21 cellular contexts compared by ENCODE assay signal in genomic region chr20:13515796-13516533, GRCh38.
DNase-seq lines count a peak whose midpoint lies in the region; ATAC-seq, FAIRE-seq and TF ChIP-seq lines count a peak whose summit lies in the region.
"Had no signal": no experiment of that assay in that cellular context is flagged by ENCODE, and none has a peak within 500 bp of the region (broad histone marks: within the 10 kb centered on the region; RNA-seq: fewer than 3 reads in every experiment).

No MANE protein-coding gene starts in this region.

- WGBS in GM23248 (ENCODE audit: low coverage in 1 of 2, low lambda C conversion rate in 2 of 2, missing lambda C conversion rate in 2 of 2), 2 experiments, result 13 to 16% methylated on average over 5 of the region's 5 CpGs
- WGBS in esophagus squamous epithelium, 2 donors, result 69 to 79% methylated on average over 5 of the region's 5 CpGs
- 90 to 93% (median 90%) methylated on average over 5 of the region's 5 CpGs for WGBS in small intestine, 3 donors

- DNase-seq in AG08395 (ENCODE audit: low spot score) (peak; percentile 18), GM23248 (peak; percentile 35), mesothelial cell of epicardium (ENCODE audit: low spot score in 2 of 2, unreplicated experiment in 2 of 2) (no peak), progenitor cell of endocrine pancreas (ENCODE audit: low spot score, unreplicated experiment) (no peak), esophagus squamous epithelium (lab: John Stamatoyannopoulos, UW) (no peak), C1 segment of cervical spinal cord (lab: John Stamatoyannopoulos, UW) (no peak), small intestine (no peak)
- DNase-seq: Calu3; CD4-positive, alpha-beta memory T cell; H9; NCI-H187; NCI-H2107; NCI-H510A treated with DMSO at 0.1 percent for 48 hours; NCI-H82; OCI-M1; RPMI8226; SHP77 treated with DMSO at 0.1 percent for 48 hours; T-helper 1 cell had no signal

- TF ChIP-seq CTCF in mesothelial cell of epicardium (IDR thresholded peaks at IDR 0.05; ENCODE audit: unreplicated experiment) (no peak), progenitor cell of endocrine pancreas (IDR thresholded peaks at IDR 0.05; ENCODE audit: unreplicated experiment) (no peak), esophagus squamous epithelium (IDR thresholded peaks at IDR 0.05) (no peak)

- peaks cover 19% of the 10 kb centered on the region for H3K36me3 Mint-ChIP-seq in mesothelial cell of epicardium
- H3K36me3 Mint-ChIP-seq in progenitor cell of endocrine pancreas (ENCODE audit: insufficient read depth), result peaks cover 27% of the 10 kb centered on the region

- no peak for FAIRE-seq in small intestine (lab: Jason Lieb, UNC)
- FAIRE-seq: K562 had no signal

- H3K27ac ChIP-seq in GM23248 (no peak overlapping the region), esophagus squamous epithelium (no peak overlapping the region), small intestine (ENCODE audit: low read depth in 1 of 2, low read length in 1 of 2) (no peak overlapping the region)
- H3K27ac ChIP-seq: 22Rv1 had no signal

- H3K4me3 Mint-ChIP-seq in mesothelial cell of epicardium, result no peak overlapping the region
- H3K4me3 Mint-ChIP-seq in progenitor cell of endocrine pancreas (ENCODE audit: low read depth), result no peak overlapping the region
- H3K4me3 Mint-ChIP-seq: CD4-positive, alpha-beta memory T cell; H9 had no signal

- peaks cover 17% of the 10 kb centered on the region for H3K4me1 ChIP-seq in GM23248 (ENCODE audit: insufficient read depth)
- no peaks in the 10 kb centered on the region for H3K4me1 ChIP-seq in esophagus squamous epithelium
- no peaks in the 10 kb centered on the region for H3K4me1 ChIP-seq in small intestine (ENCODE audit: control insufficient read depth in 2 of 2, insufficient read depth in 1 of 2, low read depth in 1 of 2, low read length in 1 of 2)

- H3K4me2 ChIP-seq in GM23248 (ENCODE audit: unreplicated experiment), result peak overlapping the region; percentile 0

- H4K20me1 ChIP-seq in GM23248 (ENCODE audit: insufficient read depth), result no peaks in the 10 kb centered on the region

- H3K27ac Mint-ChIP-seq in mesothelial cell of epicardium (peak overlapping the region; percentile 68), progenitor cell of endocrine pancreas (no peak overlapping the region)
- H3K27ac Mint-ChIP-seq: H9 had no signal

- no peak for TF ChIP-seq POLR2A in esophagus squamous epithelium (IDR thresholded peaks at IDR 0.05)

- no peak overlapping the region for H3K4me3 ChIP-seq in GM23248
- no peak overlapping the region for H3K4me3 ChIP-seq in esophagus squamous epithelium
- no peak overlapping the region for H3K4me3 ChIP-seq in small intestine (ENCODE audit: low read depth in 1 of 2, low read length in 2 of 2)
- H3K4me3 ChIP-seq: K562 had no signal

- in situ Hi-C loops in GM23248 (cut with MboI), result no loop called here

- H3K36me3 ChIP-seq in GM23248 (ENCODE audit: low read depth) (no peaks in the 10 kb centered on the region), esophagus squamous epithelium (peaks cover 0 to 19% (median 0%) of the 10 kb centered on the region in 3 donors), small intestine (ENCODE audit: control insufficient read depth in 2 of 2, insufficient read depth in 2 of 2, low read length in 2 of 2) (peaks cover 0 to 4% of the 10 kb centered on the region in 2 donors)

- H3K9me3 ChIP-seq in GM23248 (ENCODE audit: low read depth) (no peaks in the 10 kb centered on the region), esophagus squamous epithelium (no peaks in the 10 kb centered on the region), small intestine (ENCODE audit: control insufficient read depth, low read depth) (no peaks in the 10 kb centered on the region)

- H3K27me3 ChIP-seq in GM23248 (replicated peaks; ENCODE audit: insufficient read depth), result no peaks in the 10 kb centered on the region
- no peaks in the 10 kb centered on the region for H3K27me3 ChIP-seq in esophagus squamous epithelium
- H3K27me3 ChIP-seq in small intestine (ENCODE audit: control insufficient read depth in 2 of 2, insufficient read depth in 2 of 2, low read length in 2 of 2), result no peaks in the 10 kb centered on the region

- no peak overlapping the region for H3K9ac ChIP-seq in GM23248

- intact Hi-C loops in esophagus squamous epithelium (cut with DNase I), result no loop called here

- peak; percentile 85 for ATAC-seq in SK-N-SH treated with all-trans-retinoic acid at 6 μM for 48 hours
- ATAC-seq: K562 had no signal

- H3F3A ChIP-seq in GM23248 (ENCODE audit: insufficient read depth), result no peaks in the 10 kb centered on the region

- peaks cover 14% of the 10 kb centered on the region for H3K4me1 Mint-ChIP-seq in mesothelial cell of epicardium
- no peaks in the 10 kb centered on the region for H3K4me1 Mint-ChIP-seq in progenitor cell of endocrine pancreas (ENCODE audit: low read depth)

- no peaks in the 10 kb centered on the region for H3K79me2 ChIP-seq in GM23248 (ENCODE audit: insufficient read depth)

- H3K9me2 ChIP-seq in GM23248 (ENCODE audit: insufficient read depth), result no peaks in the 10 kb centered on the region

- H3K27me3 Mint-ChIP-seq in mesothelial cell of epicardium (ENCODE audit: low read depth) (no peaks in the 10 kb centered on the region), progenitor cell of endocrine pancreas (no peaks in the 10 kb centered on the region)
- H3K27me3 Mint-ChIP-seq: CD4-positive, alpha-beta memory T cell had no signal

- H2AFZ ChIP-seq in GM23248, result no peak overlapping the region

- H3K9me3 Mint-ChIP-seq in mesothelial cell of epicardium (peaks cover under 1% of the 10 kb centered on the region), progenitor cell of endocrine pancreas (ENCODE audit: low read depth) (no peaks in the 10 kb centered on the region)

TF ChIP-seq in SK-N-SH treated with all-trans-retinoic acid at 6 μM for 48 hours, 23 proteins besides CTCF, POLR2A, EP300 and RAD21:
- 0 out of 2 replicates have a peak, but pooled peaks have one; percentile 23 for TF ChIP-seq ZNF70 (CRISPR knock-in tag; IDR thresholded peaks at IDR 0.05)
- no peak for TF ChIP-seq ISL1 (CRISPR knock-in tag; IDR thresholded peaks at IDR 0.05)
- peak; percentile 67; the same call in 1 of the 2 replicates for TF ChIP-seq TCF4 (CRISPR knock-in tag; IDR thresholded peaks at IDR 0.05; ENCODE audit: borderline replicate concordance)

Comparison
In these comparisons a context has a peak if more than half of its experiments do, and no peak if none do; other contexts are left out.
1. DNase-seq: peak in AG08395 (single experiment) and GM23248 (single experiment); none in mesothelial cell of epicardium (0 of 2), progenitor cell of endocrine pancreas (single experiment), esophagus squamous epithelium (single experiment), C1 segment of cervical spinal cord (0 of 14) and small intestine (single experiment).